Comparison of ENCODE assay signal across 16 cellular contexts in the genomic region with DNA sequence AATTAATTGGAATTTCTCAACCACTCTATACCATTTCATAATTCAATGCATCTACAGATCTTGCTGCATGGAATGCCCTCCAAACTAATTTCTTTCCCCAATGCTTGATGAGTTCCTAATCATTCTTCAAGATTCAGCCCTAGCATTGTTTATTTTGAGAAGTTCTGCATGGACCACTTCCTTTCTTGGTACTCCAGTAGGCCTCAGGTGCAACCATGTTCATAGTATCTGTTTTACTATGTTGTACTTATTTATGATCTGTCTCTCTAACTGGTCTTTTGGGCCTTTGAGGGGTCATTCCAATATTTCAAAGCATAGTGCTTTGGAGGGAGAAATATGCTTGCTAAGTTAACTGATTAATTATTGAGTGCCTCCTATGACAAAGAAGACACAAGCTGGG. TPM values are rescaled to one million over a fixed set of nuclear protein-coding genes. Genes with fewer than 3 reads are reported as not detected.
A peak's percentile ranks its signal among the peaks of the same experiment; 100 is the strongest.
DNase-seq lines count a peak whose midpoint lies in the region; ATAC-seq and TF ChIP-seq lines count a peak whose summit lies in the region.
"Had no signal": no experiment of that assay in that cellular context is flagged by ENCODE, and none has a peak within 500 bp of the region (broad histone marks: within the 10 kb centered on the region; RNA-seq: fewer than 3 reads in every experiment).

No MANE protein-coding gene starts in this region.

- peaks cover 66% of the 10 kb centered on the region for H3K4me1 ChIP-seq in CD4-positive, alpha-beta memory T cell (ENCODE audit: insufficient read depth, low read length)
- H3K4me1 ChIP-seq in OCI-LY3 (ENCODE audit: low read length), result peaks cover 11% of the 10 kb centered on the region
- peaks cover 0 to 3% (median 0%) of the 10 kb centered on the region in 4 donors for H3K4me1 ChIP-seq in Peyer's patch
- H3K4me1 ChIP-seq: A549 had no signal

- H3K79me2 ChIP-seq in OCI-LY3 (ENCODE audit: low read length), result no peaks in the 10 kb centered on the region

- no peaks in the 10 kb centered on the region for H4K20me1 ChIP-seq in OCI-LY3 (ENCODE audit: insufficient read depth, low read length)
- H4K20me1 ChIP-seq: BLaER1 had no signal

- H3K4me3 ChIP-seq in CD4-positive, alpha-beta memory T cell (ENCODE audit: low read length in 2 of 2), result no peak overlapping the region
- H3K4me3 ChIP-seq in OCI-LY3 (ENCODE audit: low read length) (no peak overlapping the region), Peyer's patch (no peak overlapping the region)
- H3K4me3 ChIP-seq: A549, BLaER1 had no signal

- no peak overlapping the region for H2AFZ ChIP-seq in OCI-LY3 (ENCODE audit: low read depth, low read length)

- H3K4me1 Mint-ChIP-seq in activated CD8-positive, alpha-beta T cell treated with anti-CD3 and anti-CD28 coated beads, Interleukin-2, amount 10 ng/mL, durations not matched to agents 7 days and 5 days (ENCODE audit: low read depth), result peaks cover 57% of the 10 kb centered on the region
- peaks cover 50% of the 10 kb centered on the region for H3K4me1 Mint-ChIP-seq in activated CD8-positive, alpha-beta T cell treated with anti-CD3 and anti-CD28 coated beads for 36 hours (ENCODE audit: low read depth)
- H3K4me1 Mint-ChIP-seq in CD4-positive, alpha-beta memory T cell, result peaks cover 47 to 72% (median 56%) of the 10 kb centered on the region in 4 donors
- H3K4me1 Mint-ChIP-seq in activated naive CD8-positive, alpha-beta T cell treated with anti-CD3 and anti-CD28 coated beads, Interleukin-2, amount 50 U/mL, for 24 hours, result peaks cover 49% of the 10 kb centered on the region

- H3K27me3 ChIP-seq in CD4-positive, alpha-beta memory T cell (ENCODE audit: insufficient read depth, low read length), result no peaks in the 10 kb centered on the region
- H3K27me3 ChIP-seq in OCI-LY3 (ENCODE audit: low read depth, low read length), result no peaks in the 10 kb centered on the region
- no peaks in the 10 kb centered on the region for H3K27me3 ChIP-seq in Peyer's patch
- H3K27me3 ChIP-seq: BLaER1 had no signal

- no peak for TF ChIP-seq POLR2A in Peyer's patch (IDR thresholded peaks at IDR 0.05)

- peak overlapping the region; percentile 9 for H3K4me3 Mint-ChIP-seq in activated CD8-positive, alpha-beta T cell treated with anti-CD3 and anti-CD28 coated beads, Interleukin-2, amount 10 ng/mL, durations not matched to agents 7 days and 5 days
- no peak overlapping the region for H3K4me3 Mint-ChIP-seq in activated CD8-positive, alpha-beta T cell treated with anti-CD3 and anti-CD28 coated beads for 36 hours
- H3K4me3 Mint-ChIP-seq in CD4-positive, alpha-beta memory T cell, result peak overlapping the region in 6 of 8 donors; percentile 35 to 84 (median 77)
- H3K4me3 Mint-ChIP-seq in activated naive CD8-positive, alpha-beta T cell treated with anti-CD3 and anti-CD28 coated beads, Interleukin-2, amount 50 U/mL, for 24 hours, result no peak overlapping the region

- H3K36me3 ChIP-seq in CD4-positive, alpha-beta memory T cell (ENCODE audit: insufficient read depth, low read length), result no peaks in the 10 kb centered on the region
- peaks cover 4% of the 10 kb centered on the region for H3K36me3 ChIP-seq in OCI-LY3 (replicated peaks; ENCODE audit: low read depth, low read length)
- H3K36me3 ChIP-seq in Peyer's patch, result no peaks in the 10 kb centered on the region

- peak overlapping the region; percentile 7; the same call in 1 of the 2 replicates for H3K4me2 ChIP-seq in OCI-LY3 (ENCODE audit: low read length)
- H3K4me2 ChIP-seq: A549, BLaER1 had no signal

- no peaks in the 10 kb centered on the region for H3K27me3 Mint-ChIP-seq in activated CD8-positive, alpha-beta T cell treated with anti-CD3 and anti-CD28 coated beads, Interleukin-2, amount 10 ng/mL, durations not matched to agents 7 days and 5 days (ENCODE audit: low read depth)
- H3K27me3 Mint-ChIP-seq in activated CD8-positive, alpha-beta T cell treated with anti-CD3 and anti-CD28 coated beads for 36 hours, result no peaks in the 10 kb centered on the region
- H3K27me3 Mint-ChIP-seq in CD4-positive, alpha-beta memory T cell, result no peaks in the 10 kb centered on the region
- no peaks in the 10 kb centered on the region for H3K27me3 Mint-ChIP-seq in activated naive CD8-positive, alpha-beta T cell treated with anti-CD3 and anti-CD28 coated beads, Interleukin-2, amount 50 U/mL, for 24 hours

- no peak overlapping the region for H3K9ac ChIP-seq in OCI-LY3 (ENCODE audit: low read length)
- H3K9ac ChIP-seq: BLaER1 had no signal

- no peak overlapping the region for H3K27ac ChIP-seq in CD4-positive, alpha-beta memory T cell (ENCODE audit: low read depth, low read length)
- H3K27ac ChIP-seq in OCI-LY3 (ENCODE audit: low read length) (no peak overlapping the region), Peyer's patch (no peak overlapping the region)
- H3K27ac ChIP-seq: A549, BLaER1 had no signal

- H3K27ac Mint-ChIP-seq in activated CD8-positive, alpha-beta T cell treated with anti-CD3 and anti-CD28 coated beads, Interleukin-2, amount 10 ng/mL, durations not matched to agents 7 days and 5 days, result peak overlapping the region; percentile 56
- H3K27ac Mint-ChIP-seq in activated CD8-positive, alpha-beta T cell treated with anti-CD3 and anti-CD28 coated beads for 36 hours, result no peak overlapping the region
- peak overlapping the region in 6 of 7 donors; percentile 10 to 90 (median 67) for H3K27ac Mint-ChIP-seq in CD4-positive, alpha-beta memory T cell
- peak overlapping the region; percentile 5 for H3K27ac Mint-ChIP-seq in activated naive CD8-positive, alpha-beta T cell treated with anti-CD3 and anti-CD28 coated beads, Interleukin-2, amount 50 U/mL, for 24 hours

- POLR2A ChIA-PET in activated CD8-positive, alpha-beta T cell treated with anti-CD3 and anti-CD28 coated beads, Interleukin-2, amount 10 ng/mL, durations not matched to agents 7 days and 5 days (lab: Charles Lee), result interaction anchor here (0.8 kb wide), 1 partner anchor 52 kb away, joined by 3 read pairs; no protein-coding TSS in a partner anchor
- POLR2A ChIA-PET in activated CD8-positive, alpha-beta T cell treated with anti-CD3 and anti-CD28 coated beads for 36 hours (lab: Charles Lee), result interaction anchor here (1.2 to 4.6 kb wide), 3 partner anchors 8 to 62 kb away, joined by 3 to 27 read pairs (median 6); a partner anchor contains a TSS
- POLR2A ChIA-PET in CD4-positive, alpha-beta memory T cell (lab: Charles Lee; ENCODE audit: partially characterized antibody), result interaction anchor here (0.8 to 6.1 kb wide), 12 partner anchors 10 to 142 kb away, joined by 3 to 55 read pairs (median 6); a partner anchor contains a TSS

- DNase-seq in activated CD8-positive, alpha-beta T cell treated with anti-CD3 and anti-CD28 coated beads, Interleukin-2, amount 10 ng/mL, durations not matched to agents 7 days and 5 days, result no peak
- DNase-seq in activated CD8-positive, alpha-beta T cell treated with anti-CD3 and anti-CD28 coated beads for 36 hours, result no peak
- DNase-seq in CD4-positive, alpha-beta memory T cell, result no peak
- no peak for DNase-seq in activated naive CD8-positive, alpha-beta T cell treated with anti-CD3 and anti-CD28 coated beads, Interleukin-2, amount 50 U/mL, for 24 hours
- DNase-seq in AML-193 (lab: John Stamatoyannopoulos, UW) (no peak), Peyer's patch (no peak)
- DNase-seq: MM.1S; NCI-H1092 treated with DMSO at 0.1 percent for 48 hours; NCI-H2081; NCI-H510A; NCI-H748 treated with DMSO at 0.1 percent for 48 hours; NK-92 treated with Interleukin-12 subunit alpha and Interleukin-12 subunit beta, amount 100 ng/mL, for 24 hours; Right ventricle myocardium superior had no signal

- H3K9me3 ChIP-seq in CD4-positive, alpha-beta memory T cell (ENCODE audit: control insufficient read depth in 1 of 2, low read length in 2 of 2), result no peaks in the 10 kb centered on the region
- H3K9me3 ChIP-seq in OCI-LY3 (ENCODE audit: insufficient read depth, low read length) (no peaks in the 10 kb centered on the region), Peyer's patch (no peaks in the 10 kb centered on the region)
- H3K9me3 ChIP-seq: A549, BLaER1 had no signal

- intact Hi-C loops in activated CD8-positive, alpha-beta T cell treated with anti-CD3 and anti-CD28 coated beads for 36 hours (cut with micrococcal nuclease), result no loop called here
- intact Hi-C loops in CD4-positive, alpha-beta memory T cell (cut with micrococcal nuclease), result no loop called here

- H3K36me3 Mint-ChIP-seq in activated CD8-positive, alpha-beta T cell treated with anti-CD3 and anti-CD28 coated beads, Interleukin-2, amount 10 ng/mL, durations not matched to agents 7 days and 5 days (ENCODE audit: low read depth), result peaks cover 20% of the 10 kb centered on the region
- H3K36me3 Mint-ChIP-seq in activated CD8-positive, alpha-beta T cell treated with anti-CD3 and anti-CD28 coated beads for 36 hours (ENCODE audit: low read depth), result peaks cover 2% of the 10 kb centered on the region
- H3K36me3 Mint-ChIP-seq in CD4-positive, alpha-beta memory T cell, result no peaks in the 10 kb centered on the region
- no peaks in the 10 kb centered on the region for H3K36me3 Mint-ChIP-seq in activated naive CD8-positive, alpha-beta T cell treated with anti-CD3 and anti-CD28 coated beads, Interleukin-2, amount 50 U/mL, for 24 hours (ENCODE audit: low read depth)

- no peaks in the 10 kb centered on the region for H3K9me3 Mint-ChIP-seq in activated CD8-positive, alpha-beta T cell treated with anti-CD3 and anti-CD28 coated beads, Interleukin-2, amount 10 ng/mL, durations not matched to agents 7 days and 5 days (ENCODE audit: insufficient read depth)
- no peaks in the 10 kb centered on the region for H3K9me3 Mint-ChIP-seq in activated CD8-positive, alpha-beta T cell treated with anti-CD3 and anti-CD28 coated beads for 36 hours
- peaks cover 0 to 3% (median 0%) of the 10 kb centered on the region in 8 donors for H3K9me3 Mint-ChIP-seq in CD4-positive, alpha-beta memory T cell
- H3K9me3 Mint-ChIP-seq in activated naive CD8-positive, alpha-beta T cell treated with anti-CD3 and anti-CD28 coated beads, Interleukin-2, amount 50 U/mL, for 24 hours, result no peaks in the 10 kb centered on the region

- no peak for ATAC-seq in activated CD8-positive, alpha-beta T cell treated with anti-CD3 and anti-CD28 coated beads, Interleukin-2, amount 10 ng/mL, durations not matched to agents 7 days and 5 days
- no peak for ATAC-seq in activated CD8-positive, alpha-beta T cell treated with anti-CD3 and anti-CD28 coated beads for 36 hours
- ATAC-seq in activated naive CD8-positive, alpha-beta T cell treated with anti-CD3 and anti-CD28 coated beads, Interleukin-2, amount 50 U/mL, for 24 hours, result no peak
- ATAC-seq: A549 had no signal

- TF ChIP-seq CTCF in activated CD8-positive, alpha-beta T cell treated with anti-CD3 and anti-CD28 coated beads for 36 hours (IDR thresholded peaks at IDR 0.05), result no peak
- TF ChIP-seq CTCF in OCI-LY3 (IDR thresholded peaks at IDR 0.05; ENCODE audit: low read depth, low read length), result no peak
- no peak for TF ChIP-seq CTCF in Peyer's patch (IDR thresholded peaks at IDR 0.05)

- CTCF ChIA-PET in activated CD8-positive, alpha-beta T cell treated with anti-CD3 and anti-CD28 coated beads, Interleukin-2, amount 10 ng/mL, durations not matched to agents 7 days and 5 days (lab: Charles Lee), result interaction anchor here (0.7 to 5.6 kb wide), 8 partner anchors 9 to 294 kb away, joined by 3 to 61 read pairs (median 5); a partner anchor contains a TSS
- CTCF ChIA-PET in activated CD8-positive, alpha-beta T cell treated with anti-CD3 and anti-CD28 coated beads for 36 hours (lab: Charles Lee), result interaction anchor here (0.8 to 3.3 kb wide), 7 partner anchors 8 to 142 kb away, joined by 3 to 21 read pairs (median 3); a partner anchor contains a TSS
- CTCF ChIA-PET in CD4-positive, alpha-beta memory T cell (lab: Charles Lee; ENCODE audit: partially characterized antibody), result interaction anchor here (0.7 to 6.6 kb wide), 7 partner anchors 9 to 233 kb away, joined by 3 to 64 read pairs (median 9); a partner anchor contains a TSS

RNA-seq across cellular contexts. Expression of a gene that starts 9.6 kb away (rescaled TPM):
- 10 to 100 TPM; 60.6 to 69.2 TPM for total RNA-seq in activated CD8-positive, alpha-beta T cell treated with anti-CD3 and anti-CD28 coated beads, Interleukin-2, amount 10 ng/mL, durations not matched to agents 7 days and 5 days
- 100 to 1,000 TPM; 140 to 144 TPM for total RNA-seq in activated CD8-positive, alpha-beta T cell treated with anti-CD3 and anti-CD28 coated beads for 36 hours
- total RNA-seq in CD4-positive, alpha-beta memory T cell, result 10 to 100 TPM; 33.4 to 36.9 TPM
- polyA plus RNA-seq in CD4-positive, alpha-beta memory T cell, result 10 to 100 TPM; 12.7 to 42.6 TPM
- 10 to 100 TPM in 3 of 4 donors, 1 to 10 TPM in 1; 6.1 to 20.8 (median 16.6) TPM for total RNA-seq in Peyer's patch

RNA-seq across cellular contexts. Expression of a gene that starts 17.9 kb away (rescaled TPM):
- total RNA-seq in activated CD8-positive, alpha-beta T cell treated with anti-CD3 and anti-CD28 coated beads, Interleukin-2, amount 10 ng/mL, durations not matched to agents 7 days and 5 days, result under 1 TPM; 0.23 to 0.29 TPM
- total RNA-seq in activated CD8-positive, alpha-beta T cell treated with anti-CD3 and anti-CD28 coated beads for 36 hours, result 1 to 10 TPM; 1.6 TPM
- 1 to 10 TPM; 6.4 to 6.7 TPM for total RNA-seq in CD4-positive, alpha-beta memory T cell
- 1 to 10 TPM in 1 of 2 donors, under 1 TPM in 1; 0.47 to 2.5 TPM for polyA plus RNA-seq in CD4-positive, alpha-beta memory T cell
- total RNA-seq in Peyer's patch, result 10 to 100 TPM in 2 of 4 donors, 1 to 10 TPM in 2; 2.8 to 12.4 (median 9.7) TPM

RNA-seq across cellular contexts. Expression of a gene that starts 54.3 kb away (rescaled TPM):
- total RNA-seq in activated CD8-positive, alpha-beta T cell treated with anti-CD3 and anti-CD28 coated beads, Interleukin-2, amount 10 ng/mL, durations not matched to agents 7 days and 5 days, result 10 to 100 TPM; 74.1 to 78.9 TPM
- total RNA-seq in activated CD8-positive, alpha-beta T cell treated with anti-CD3 and anti-CD28 coated beads for 36 hours, result 10 to 100 TPM; 28.1 to 31.4 TPM
- 100 to 1,000 TPM; 194 to 198 TPM for total RNA-seq in CD4-positive, alpha-beta memory T cell
- 100 to 1,000 TPM; 103 to 144 TPM for polyA plus RNA-seq in CD4-positive, alpha-beta memory T cell
- total RNA-seq in Peyer's patch, result 100 to 1,000 TPM in 3 of 4 donors, 10 to 100 TPM in 1; 79.2 to 232 (median 134) TPM

Comparison
In these comparisons a context has a peak if more than half of its experiments do, and no peak if none do; other contexts are left out.
1. H3K4me3 Mint-ChIP-seq: peak in activated CD8-positive, alpha-beta T cell treated with anti-CD3 and anti-CD28 coated beads, Interleukin-2, amount 10 ng/mL, durations not matched to agents 7 days and 5 days (single experiment) and CD4-positive, alpha-beta memory T cell (6 of 8); none in activated CD8-positive, alpha-beta T cell treated with anti-CD3 and anti-CD28 coated beads for 36 hours (single experiment) and activated naive CD8-positive, alpha-beta T cell treated with anti-CD3 and anti-CD28 coated beads, Interleukin-2, amount 50 U/mL, for 24 hours (single experiment).